ENCODE assay signal across 30 cellular contexts in the genomic region with DNA sequence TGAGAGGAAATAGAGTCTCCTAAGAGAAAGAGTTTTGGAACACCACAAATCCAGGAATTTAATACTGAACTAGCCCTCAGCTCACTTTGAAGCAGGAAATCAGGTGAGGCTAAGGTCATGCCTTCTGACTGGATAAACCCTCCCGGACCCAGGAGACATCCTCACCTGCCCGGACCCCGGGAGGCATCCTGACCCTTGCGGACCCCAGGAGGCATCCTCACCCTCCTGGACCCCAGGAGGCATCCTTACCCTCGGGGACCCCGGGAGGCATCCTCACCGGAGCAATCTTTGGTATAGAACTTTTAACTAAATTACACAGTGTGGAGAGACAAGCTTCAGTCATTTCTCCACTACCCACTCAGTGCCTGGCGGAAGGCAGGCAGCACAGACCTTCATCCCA. TPM values are rescaled to one million over a fixed set of nuclear protein-coding genes. Genes with fewer than 3 reads are reported as not detected.
A peak's percentile ranks its signal among the peaks of the same experiment; 100 is the strongest.
DNase-seq lines count a peak whose midpoint lies in the region; ATAC-seq and TF ChIP-seq lines count a peak whose summit lies in the region.
"Had no signal": no experiment of that assay in that cellular context is flagged by ENCODE, and none has a peak within 500 bp of the region (broad histone marks: within the 10 kb centered on the region; RNA-seq: fewer than 3 reads in every experiment).

No MANE protein-coding gene starts in this region.

- no peaks in the 10 kb centered on the region for H3K9me3 Mint-ChIP-seq in nephron
- H3K9me3 Mint-ChIP-seq: activated CD8-positive, alpha-beta T cell treated with anti-CD3 and anti-CD28 coated beads for 36 hours; activated naive CD4-positive, alpha-beta T cell treated with anti-CD3 and anti-CD28 coated beads for 36 hours; activated T-helper 1 cell treated with anti-CD3 and anti-CD28 coated beads, Interleukin-12 subunit alpha, Interleukin-12 subunit beta, Interleukin-2, Interleukin-4 antibody, amounts not matched to agents 30 ng/mL and 10 ng/mL and 1 ng/mL, durations not matched to agents 14 hours and 24 hours and 36 hours; stimulated activated effector memory CD8-positive, alpha-beta T cell treated with anti-CD3 and anti-CD28 coated beads, Interleukin-12 subunit alpha, Interleukin-12 subunit beta, amount 100 ng/mL, for 72 hours had no signal

- no peak overlapping the region for H3K4me3 Mint-ChIP-seq in nephron
- H3K4me3 Mint-ChIP-seq: activated CD8-positive, alpha-beta T cell treated with anti-CD3 and anti-CD28 coated beads for 36 hours; activated naive CD4-positive, alpha-beta T cell treated with anti-CD3 and anti-CD28 coated beads for 36 hours; activated T-helper 1 cell treated with anti-CD3 and anti-CD28 coated beads, Interleukin-12 subunit alpha, Interleukin-12 subunit beta, Interleukin-2, Interleukin-4 antibody, amounts not matched to agents 30 ng/mL and 10 ng/mL and 1 ng/mL, durations not matched to agents 14 hours and 24 hours and 36 hours; stimulated activated effector memory CD8-positive, alpha-beta T cell treated with anti-CD3 and anti-CD28 coated beads, Interleukin-12 subunit alpha, Interleukin-12 subunit beta, amount 100 ng/mL, for 72 hours had no signal

- peaks cover 57% of the 10 kb centered on the region for H3K4me1 Mint-ChIP-seq in nephron

- no peak for DNase-seq in heart right ventricle
- no peak for DNase-seq in Right ventricle myocardium inferior (ENCODE audit: missing footprints)
- no peak for DNase-seq in esophagus squamous epithelium (lab: John Stamatoyannopoulos, UW)
- DNase-seq in upper lobe of left lung, result peak in 1 of 2 donors; percentile 46
- DNase-seq in AG20443 (ENCODE audit: low spot score), result no peak
- DNase-seq: activated CD4-positive, alpha-beta T cell treated with anti-CD3 and anti-CD28 coated beads for 1 hour; activated CD8-positive, alpha-beta memory T cell treated with anti-CD3 and anti-CD28 coated beads, Interleukin-2, amount 50 U/mL, for 48 hours; activated CD8-positive, alpha-beta T cell treated with anti-CD3 and anti-CD28 coated beads for 36 hours; activated naive CD4-positive, alpha-beta T cell treated with anti-CD3 and anti-CD28 coated beads for 36 hours; colonic mucosa; DMS79; effector CD4-positive, alpha-beta T cell; IMR-90; mesenchymal stem cell; MV-4-11; NCI-H1436 treated with DMSO at 0.1 percent for 48 hours; NCI-H226; NCI-H774; nucleus accumbens; psoas muscle; SIG-M5; stimulated activated CD4-positive, alpha-beta T cell treated with anti-CD3 and anti-CD28 coated beads, Interleukin-15, amount 100 ng/mL, for 24 hours; substantia nigra had no signal

- TF ChIP-seq EP300 in upper lobe of left lung (IDR thresholded peaks at IDR 0.05), result no peak

- ATAC-seq in heart right ventricle (no peak), Right ventricle myocardium inferior (no peak), upper lobe of left lung (ENCODE audit: low FRiP score in 2 of 2) (peak in 1 of 2 donors; percentile 34), GM21390 (IDR thresholded peaks at IDR 0.05; ENCODE audit: unreplicated experiment) (no peak), HG03159 (IDR thresholded peaks at IDR 0.05; ENCODE audit: unreplicated experiment) (no peak)
- ATAC-seq: activated CD8-positive, alpha-beta T cell treated with anti-CD3 and anti-CD28 coated beads for 36 hours; Panc1; psoas muscle; stimulated activated effector memory CD8-positive, alpha-beta T cell treated with anti-CD3 and anti-CD28 coated beads, Interleukin-12 subunit alpha, Interleukin-12 subunit beta, amount 100 ng/mL, for 72 hours had no signal

- no peaks in the 10 kb centered on the region for H3K36me3 Mint-ChIP-seq in nephron (ENCODE audit: low read depth)
- H3K36me3 Mint-ChIP-seq: stimulated activated effector memory CD8-positive, alpha-beta T cell treated with anti-CD3 and anti-CD28 coated beads, Interleukin-12 subunit alpha, Interleukin-12 subunit beta, amount 100 ng/mL, for 72 hours had no signal

- peak overlapping the region in 1 of 10 donors; percentile 12 for H3K4me3 ChIP-seq in heart right ventricle
- H3K4me3 ChIP-seq in esophagus squamous epithelium, result no peak overlapping the region
- no peak overlapping the region for H3K4me3 ChIP-seq in upper lobe of left lung
- H3K4me3 ChIP-seq: adrenal gland, colonic mucosa, psoas muscle had no signal

- H3K4me1 ChIP-seq in heart right ventricle, result peaks cover 14 to 92% (median 50%) of the 10 kb centered on the region in 9 donors
- peaks cover 13 to 47% (median 20%) of the 10 kb centered on the region in 3 donors for H3K4me1 ChIP-seq in esophagus squamous epithelium
- peaks cover 13 to 36% (median 24%) of the 10 kb centered on the region in 4 donors for H3K4me1 ChIP-seq in upper lobe of left lung
- H3K4me1 ChIP-seq: psoas muscle had no signal

- H3K27me3 ChIP-seq in heart right ventricle, result no peaks in the 10 kb centered on the region
- no peaks in the 10 kb centered on the region for H3K27me3 ChIP-seq in esophagus squamous epithelium
- H3K27me3 ChIP-seq in upper lobe of left lung, result no peaks in the 10 kb centered on the region
- H3K27me3 ChIP-seq: adrenal gland, colonic mucosa had no signal

- H3K27ac ChIP-seq in heart right ventricle (peak overlapping the region in 9 of 10 donors; percentile 28 to 87 (median 68)), esophagus squamous epithelium (peak overlapping the region; percentile 9 to 36 (median 29)), upper lobe of left lung (peak overlapping the region in 3 of 4 donors; percentile 13 to 75 (median 72))
- H3K27ac ChIP-seq: psoas muscle had no signal

- no peaks in the 10 kb centered on the region for H3K36me3 ChIP-seq in heart right ventricle
- H3K36me3 ChIP-seq in esophagus squamous epithelium, result no peaks in the 10 kb centered on the region
- no peaks in the 10 kb centered on the region for H3K36me3 ChIP-seq in upper lobe of left lung
- H3K36me3 ChIP-seq: adrenal gland, colonic mucosa had no signal

- TF ChIP-seq POLR2A in esophagus squamous epithelium (IDR thresholded peaks at IDR 0.05), result no peak
- TF ChIP-seq POLR2A in upper lobe of left lung (IDR thresholded peaks at IDR 0.05), result no peak

- WGBS in heart right ventricle, 2 donors, result 75 to 83% methylated on average over 8 of the region's 8 CpGs
- 86 to 89% methylated on average over 2 to 4 of the region's 8 CpGs for WGBS in esophagus squamous epithelium, 2 donors
- 81 to 96% methylated on average over 3 to 8 of the region's 8 CpGs for WGBS in upper lobe of left lung, 2 donors

- TF ChIP-seq CTCF in heart right ventricle (IDR thresholded peaks at IDR 0.05) (no peak), esophagus squamous epithelium (IDR thresholded peaks at IDR 0.05) (no peak), nephron (IDR thresholded peaks at IDR 0.05; ENCODE audit: unreplicated experiment in 3 of 3) (no peak), upper lobe of left lung (IDR thresholded peaks at IDR 0.05) (no peak)

- H3K27me3 Mint-ChIP-seq in nephron (ENCODE audit: low read depth), result no peaks in the 10 kb centered on the region
- H3K27me3 Mint-ChIP-seq: activated CD8-positive, alpha-beta T cell treated with anti-CD3 and anti-CD28 coated beads for 36 hours had no signal

- no peaks in the 10 kb centered on the region for H3K9me3 ChIP-seq in heart right ventricle
- no peaks in the 10 kb centered on the region for H3K9me3 ChIP-seq in esophagus squamous epithelium
- no peaks in the 10 kb centered on the region for H3K9me3 ChIP-seq in upper lobe of left lung
- H3K9me3 ChIP-seq: adrenal gland, colonic mucosa, psoas muscle had no signal

- intact Hi-C loops in heart right ventricle (cut with DNase I), result loop anchor here in 1 of 10 donors (1.0 kb wide), 1 partner anchor 21 kb away; a partner anchor contains a TSS
- intact Hi-C loops in Right ventricle myocardium inferior (cut with DNase I), result no loop called here
- intact Hi-C loops in esophagus squamous epithelium (cut with DNase I), result no loop called here

- peak overlapping the region; percentile 25 to 76 (median 40) for H3K27ac Mint-ChIP-seq in nephron
- H3K27ac Mint-ChIP-seq: activated CD8-positive, alpha-beta T cell treated with anti-CD3 and anti-CD28 coated beads for 36 hours; activated naive CD4-positive, alpha-beta T cell treated with anti-CD3 and anti-CD28 coated beads for 36 hours; activated T-helper 1 cell treated with anti-CD3 and anti-CD28 coated beads, Interleukin-12 subunit alpha, Interleukin-12 subunit beta, Interleukin-2, Interleukin-4 antibody, amounts not matched to agents 30 ng/mL and 10 ng/mL and 1 ng/mL, durations not matched to agents 14 hours and 24 hours and 36 hours; stimulated activated effector memory CD8-positive, alpha-beta T cell treated with anti-CD3 and anti-CD28 coated beads, Interleukin-12 subunit alpha, Interleukin-12 subunit beta, amount 100 ng/mL, for 72 hours had no signal

RNA-seq across cellular contexts. Expression of a gene that starts 21.1 kb away (rescaled TPM):
- total RNA-seq in heart right ventricle (10 to 100 TPM; 36.8 to 59.2 (median 49.4) TPM), Right ventricle myocardium inferior (51.5 TPM), esophagus squamous epithelium (10 to 100 TPM in 2 of 4 donors, 1 to 10 TPM in 2; 4.7 to 36.1 (median 12.2) TPM), upper lobe of left lung (100 to 1,000 TPM in 2 of 6 donors, 10 to 100 TPM in 4; 44.6 to 124 (median 76.1) TPM)
- polyA plus RNA-seq in heart right ventricle, result 10 to 100 TPM; 14.4 to 16.5 TPM
